10 cellular contexts compared by ENCODE assay signal in genomic region chr20:45946149-45946970, GRCh38. TPM values are rescaled to one million over a fixed set of nuclear protein-coding genes. Genes with fewer than 3 reads are reported as not detected.
DNase-seq lines count a peak whose midpoint lies in the region; ATAC-seq and TF ChIP-seq lines count a peak whose summit lies in the region.
"Had no signal": no experiment of that assay in that cellular context is flagged by ENCODE, and none has a peak within 500 bp of the region (broad histone marks: within the 10 kb centered on the region; RNA-seq: fewer than 3 reads in every experiment).

No MANE protein-coding gene starts in this region.

- H3K4me1 Mint-ChIP-seq in activated T-cell treated with anti-CD3 and anti-CD28 coated beads, Interleukin-2, amount 50 U/mL, for 4 hours (ENCODE audit: low read depth), result peaks cover 26% of the 10 kb centered on the region
- peaks cover 20% of the 10 kb centered on the region for H3K4me1 Mint-ChIP-seq in stimulated activated naive CD8-positive, alpha-beta T cell treated with anti-CD3 and anti-CD28 coated beads, Interleukin-15, amount 100 ng/mL, for 72 hours

- peak; percentile 18 to 60 for ATAC-seq in activated CD4-positive, CD25-positive, alpha-beta regulatory T cell treated with anti-CD3 and anti-CD28 coated beads, Interleukin-2, amount 50 U/mL, for 24 hours
- ATAC-seq in activated T-cell treated with anti-CD3 and anti-CD28 coated beads, Interleukin-2, amount 50 U/mL, for 4 hours, result peak; percentile 37 to 57
- ATAC-seq in stimulated activated naive CD8-positive, alpha-beta T cell treated with anti-CD3 and anti-CD28 coated beads, Interleukin-15, amount 100 ng/mL, for 72 hours, result peak; percentile 58
- ATAC-seq in GM21825 (IDR thresholded peaks at IDR 0.05; ENCODE audit: unreplicated experiment) (no peak), GM18868 (IDR thresholded peaks at IDR 0.05; ENCODE audit: unreplicated experiment) (no peak), HG02840 (IDR thresholded peaks at IDR 0.05; ENCODE audit: low FRiP score, unreplicated experiment) (no peak)

- H4K20me1 ChIP-seq in hepatocyte (ENCODE audit: insufficient read depth, poor library complexity, severe bottlenecking), result no peaks in the 10 kb centered on the region

- H3K4me2 ChIP-seq in hepatocyte, result no peak overlapping the region
- H3K4me2 ChIP-seq: A549 had no signal

- no peaks in the 10 kb centered on the region for H3K79me2 ChIP-seq in hepatocyte

- no peaks in the 10 kb centered on the region for H3K9me2 ChIP-seq in hepatocyte (replicated peaks; ENCODE audit: insufficient read depth)

- TF ChIP-seq CTCF in hepatocyte (IDR thresholded peaks at IDR 0.05; ENCODE audit: poor library complexity), result no peak

- 90% methylated on average over 20 of the region's 20 CpGs for WGBS in hepatocyte (ENCODE audit: low lambda C conversion rate, missing lambda C conversion rate)

- peak overlapping the region; percentile 73 to 88 for H3K27ac Mint-ChIP-seq in stimulated activated naive CD8-positive, alpha-beta T cell treated with anti-CD3 and anti-CD28 coated beads, Interleukin-15, amount 100 ng/mL, for 72 hours

- H3K4me1 ChIP-seq in hepatocyte (ENCODE audit: insufficient read depth), result no peaks in the 10 kb centered on the region

- no peak overlapping the region for H2AFZ ChIP-seq in hepatocyte

- H3K27me3 Mint-ChIP-seq in activated T-cell treated with anti-CD3 and anti-CD28 coated beads, Interleukin-2, amount 50 U/mL, for 4 hours (ENCODE audit: low read depth), result no peaks in the 10 kb centered on the region
- H3K27me3 Mint-ChIP-seq in stimulated activated naive CD8-positive, alpha-beta T cell treated with anti-CD3 and anti-CD28 coated beads, Interleukin-15, amount 100 ng/mL, for 72 hours, result no peaks in the 10 kb centered on the region

- no peaks in the 10 kb centered on the region for H3K36me3 ChIP-seq in hepatocyte (replicated peaks; ENCODE audit: insufficient read depth, low read depth)

- no peaks in the 10 kb centered on the region for H3K9me3 ChIP-seq in hepatocyte (ENCODE audit: low read depth)
- H3K9me3 ChIP-seq: A549, thyroid gland had no signal

- no peaks in the 10 kb centered on the region for H3K27me3 ChIP-seq in hepatocyte
- H3K27me3 ChIP-seq: thyroid gland had no signal

- no peak for DNase-seq in activated CD4-positive, CD25-positive, alpha-beta regulatory T cell (lab: John Stamatoyannopoulos, UW)
- peak; percentile 22 for DNase-seq in activated T-cell treated with anti-CD3 and anti-CD28 coated beads, Interleukin-2, amount 50 U/mL, for 4 hours
- DNase-seq in hepatocyte (ENCODE audit: low spot score), result peak; percentile 55
- no peak for DNase-seq in stimulated activated naive CD8-positive, alpha-beta T cell treated with anti-CD3 and anti-CD28 coated beads, Interleukin-15, amount 100 ng/mL, for 72 hours

- no peak overlapping the region for H3K4me3 Mint-ChIP-seq in activated T-cell treated with anti-CD3 and anti-CD28 coated beads, Interleukin-2, amount 50 U/mL, for 4 hours
- H3K4me3 Mint-ChIP-seq in stimulated activated naive CD8-positive, alpha-beta T cell treated with anti-CD3 and anti-CD28 coated beads, Interleukin-15, amount 100 ng/mL, for 72 hours, result no peak overlapping the region

- no peaks in the 10 kb centered on the region for H3K9me3 Mint-ChIP-seq in activated T-cell treated with anti-CD3 and anti-CD28 coated beads, Interleukin-2, amount 50 U/mL, for 4 hours
- H3K9me3 Mint-ChIP-seq in stimulated activated naive CD8-positive, alpha-beta T cell treated with anti-CD3 and anti-CD28 coated beads, Interleukin-15, amount 100 ng/mL, for 72 hours, result no peaks in the 10 kb centered on the region

- H3K36me3 Mint-ChIP-seq in activated T-cell treated with anti-CD3 and anti-CD28 coated beads, Interleukin-2, amount 50 U/mL, for 4 hours (ENCODE audit: insufficient read depth), result peaks cover 29% of the 10 kb centered on the region

- peak overlapping the region; percentile 19 for H3K27ac ChIP-seq in hepatocyte
- H3K27ac ChIP-seq: thyroid gland had no signal

- no peak overlapping the region for H3K4me3 ChIP-seq in hepatocyte
- H3K4me3 ChIP-seq: A549, thyroid gland had no signal

RNA-seq across cellular contexts. Expression of gene PCIF1, which starts 11.9 kb away (rescaled TPM):
- total RNA-seq in activated T-cell treated with anti-CD3 and anti-CD28 coated beads, Interleukin-2, amount 50 U/mL, for 4 hours, result 10 to 100 TPM; 24.4 to 28.9 (median 28.4) TPM
- 9.7 and 11.8 TPM in 2 replicates for total RNA-seq in hepatocyte
- 26.0 and 32.4 TPM in 2 replicates for polyA plus RNA-seq in hepatocyte

RNA-seq across cellular contexts. Expression of gene ZNF335, which starts 25.6 kb away (rescaled TPM):
- 10 to 100 TPM; 39.7 to 46.4 (median 41.6) TPM for total RNA-seq in activated T-cell treated with anti-CD3 and anti-CD28 coated beads, Interleukin-2, amount 50 U/mL, for 4 hours
- 10.8 and 14.9 TPM in 2 replicates for total RNA-seq in hepatocyte
- polyA plus RNA-seq in hepatocyte, result 12.6 and 23.7 TPM in 2 replicates

RNA-seq across cellular contexts. Expression of gene PLTP, which starts 34.4 kb away (rescaled TPM):
- total RNA-seq in activated T-cell treated with anti-CD3 and anti-CD28 coated beads, Interleukin-2, amount 50 U/mL, for 4 hours, result 1 to 10 TPM; 3.1 to 4.2 (median 3.3) TPM
- 144 and 176 TPM in 2 replicates for total RNA-seq in hepatocyte
- polyA plus RNA-seq in hepatocyte, result 623 and 823 TPM in 2 replicates

RNA-seq across cellular contexts. Expression of gene CTSA, which starts 55.2 kb away (rescaled TPM):
- 10 to 100 TPM; 56.5 to 63.1 (median 57.3) TPM for total RNA-seq in activated T-cell treated with anti-CD3 and anti-CD28 coated beads, Interleukin-2, amount 50 U/mL, for 4 hours
- total RNA-seq in hepatocyte, result 401 and 425 TPM in 2 replicates
- polyA plus RNA-seq in hepatocyte, result 716 and 724 TPM in 2 replicates

RNA-seq across cellular contexts. Expression of gene NEURL2, which starts 55.4 kb away (rescaled TPM):
- total RNA-seq in activated T-cell treated with anti-CD3 and anti-CD28 coated beads, Interleukin-2, amount 50 U/mL, for 4 hours, result 1 to 10 TPM; 1.3 TPM
- total RNA-seq in hepatocyte, result 11.1 and 12.8 TPM in 2 replicates
- polyA plus RNA-seq in hepatocyte, result 11.7 and 11.8 TPM in 2 replicates

Comparison
In these comparisons a context has a peak if more than half of its experiments do, and no peak if none do; other contexts are left out.
1. ATAC-seq: peak in activated CD4-positive, CD25-positive, alpha-beta regulatory T cell treated with anti-CD3 and anti-CD28 coated beads, Interleukin-2, amount 50 U/mL, for 24 hours (2 of 2), activated T-cell treated with anti-CD3 and anti-CD28 coated beads, Interleukin-2, amount 50 U/mL, for 4 hours (2 of 2) and stimulated activated naive CD8-positive, alpha-beta T cell treated with anti-CD3 and anti-CD28 coated beads, Interleukin-15, amount 100 ng/mL, for 72 hours (single experiment); none in GM21825 (single experiment), GM18868 (single experiment) and HG02840 (single experiment).
2. DNase-seq: peak in activated T-cell treated with anti-CD3 and anti-CD28 coated beads, Interleukin-2, amount 50 U/mL, for 4 hours (single experiment) and hepatocyte (single experiment); none in activated CD4-positive, CD25-positive, alpha-beta regulatory T cell (0 of 4) and stimulated activated naive CD8-positive, alpha-beta T cell treated with anti-CD3 and anti-CD28 coated beads, Interleukin-15, amount 100 ng/mL, for 72 hours (0 of 2).
3. RNA of gene PLTP, which starts 34.4 kb away (total RNA-seq): 144 to 176 TPM in hepatocyte; 3.1 to 4.2 TPM in activated T-cell treated with anti-CD3 and anti-CD28 coated beads, Interleukin-2, amount 50 U/mL, for 4 hours; every median in the first group is over 10 times any median in the second.